In the genomic region with DNA sequence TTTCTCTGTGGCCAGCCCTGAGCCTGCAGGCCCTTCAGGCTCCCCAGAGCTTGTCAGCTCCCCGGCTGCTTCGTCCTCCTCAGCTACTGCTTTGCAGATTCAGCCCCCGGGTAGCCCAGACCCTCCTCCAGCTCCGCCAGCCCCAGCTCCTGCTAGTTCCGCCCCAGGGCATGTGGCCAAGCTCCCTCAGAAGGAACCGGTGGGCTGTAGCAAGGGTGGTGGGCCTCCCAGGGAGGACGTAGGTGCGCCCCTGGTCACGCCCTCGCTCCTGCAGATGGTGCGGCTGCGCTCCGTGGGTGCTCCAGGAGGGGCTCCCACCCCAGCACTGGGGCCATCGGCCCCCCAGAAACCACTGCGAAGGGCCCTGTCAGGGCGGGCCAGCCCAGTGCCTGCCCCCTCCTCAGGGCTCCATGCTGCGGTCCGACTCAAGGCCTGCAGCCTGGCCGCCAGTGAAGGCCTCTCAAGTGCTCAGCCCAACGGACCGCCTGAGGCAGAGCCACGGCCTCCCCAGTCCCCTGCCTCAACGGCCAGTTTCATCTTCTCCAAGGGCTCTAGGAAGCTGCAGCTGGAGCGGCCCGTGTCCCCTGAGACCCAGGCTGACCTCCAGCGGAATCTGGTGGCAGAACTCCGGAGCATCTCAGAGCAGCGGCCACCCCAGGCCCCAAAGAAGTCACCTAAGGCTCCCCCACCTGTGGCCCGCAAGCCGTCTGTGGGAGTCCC, we compare ENCODE assay signal across 2 cellular contexts.
TF ChIP-seq lines count a peak whose summit lies in the region.

No MANE protein-coding gene starts in this region.

TF ChIP-seq in GM23338, 12 proteins besides CTCF, POLR2A, EP300 and RAD21:
- TF ChIP-seq POLR2AphosphoS5 (IDR thresholded peaks at IDR 0.05; ENCODE audit: low read depth): peak; percentile 37; the same call in 1 of the 2 replicates
- TF ChIP-seq, protein P1, sequence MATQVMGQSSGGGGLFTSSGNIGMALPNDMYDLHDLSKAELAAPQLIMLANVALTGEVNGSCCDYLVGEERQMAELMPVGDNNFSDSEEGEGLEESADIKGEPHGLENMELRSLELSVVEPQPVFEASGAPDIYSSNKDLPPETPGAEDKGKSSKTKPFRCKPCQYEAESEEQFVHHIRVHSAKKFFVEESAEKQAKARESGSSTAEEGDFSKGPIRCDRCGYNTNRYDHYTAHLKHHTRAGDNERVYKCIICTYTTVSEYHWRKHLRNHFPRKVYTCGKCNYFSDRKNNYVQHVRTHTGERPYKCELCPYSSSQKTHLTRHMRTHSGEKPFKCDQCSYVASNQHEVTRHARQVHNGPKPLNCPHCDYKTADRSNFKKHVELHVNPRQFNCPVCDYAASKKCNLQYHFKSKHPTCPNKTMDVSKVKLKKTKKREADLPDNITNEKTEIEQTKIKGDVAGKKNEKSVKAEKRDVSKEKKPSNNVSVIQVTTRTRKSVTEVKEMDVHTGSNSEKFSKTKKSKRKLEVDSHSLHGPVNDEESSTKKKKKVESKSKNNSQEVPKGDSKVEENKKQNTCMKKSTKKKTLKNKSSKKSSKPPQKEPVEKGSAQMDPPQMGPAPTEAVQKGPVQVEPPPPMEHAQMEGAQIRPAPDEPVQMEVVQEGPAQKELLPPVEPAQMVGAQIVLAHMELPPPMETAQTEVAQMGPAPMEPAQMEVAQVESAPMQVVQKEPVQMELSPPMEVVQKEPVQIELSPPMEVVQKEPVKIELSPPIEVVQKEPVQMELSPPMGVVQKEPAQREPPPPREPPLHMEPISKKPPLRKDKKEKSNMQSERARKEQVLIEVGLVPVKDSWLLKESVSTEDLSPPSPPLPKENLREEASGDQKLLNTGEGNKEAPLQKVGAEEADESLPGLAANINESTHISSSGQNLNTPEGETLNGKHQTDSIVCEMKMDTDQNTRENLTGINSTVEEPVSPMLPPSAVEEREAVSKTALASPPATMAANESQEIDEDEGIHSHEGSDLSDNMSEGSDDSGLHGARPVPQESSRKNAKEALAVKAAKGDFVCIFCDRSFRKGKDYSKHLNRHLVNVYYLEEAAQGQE (IDR thresholded peaks at IDR 0.05; ENCODE audit: unreplicated experiment): no peak

TF ChIP-seq in IMR-90, 13 proteins besides CTCF, POLR2A, EP300 and RAD21:
- TF ChIP-seq FOS (IDR thresholded peaks at IDR 0.05; ENCODE audit: low read depth, low read length) (no peak), MXI1 (IDR thresholded peaks at IDR 0.05; ENCODE audit: borderline replicate concordance, low read depth, low read length) (no peak), RFX5 (IDR thresholded peaks at IDR 0.05; ENCODE audit: low read depth, low read length) (no peak), MAFK (IDR thresholded peaks at IDR 0.05; ENCODE audit: low read depth, low read length) (no peak), CHD1 (IDR thresholded peaks at IDR 0.05; ENCODE audit: low read depth, low read length) (no peak), NFE2L2 (IDR thresholded peaks at IDR 0.05; ENCODE audit: low read depth, low read length) (no peak), SMC3 (IDR thresholded peaks at IDR 0.05; ENCODE audit: low read depth, low read length) (no peak), CEBPB (IDR thresholded peaks at IDR 0.05; ENCODE audit: low read depth, low read length) (no peak), RCOR1 (IDR thresholded peaks at IDR 0.05; ENCODE audit: insufficient replicate concordance, low read length) (no peak), MAZ (IDR thresholded peaks at IDR 0.05; ENCODE audit: borderline replicate concordance, low read depth, low read length) (no peak), BHLHE40 (IDR thresholded peaks at IDR 0.05; ENCODE audit: low read depth, low read length) (no peak)
- TF ChIP-seq, protein P2, sequence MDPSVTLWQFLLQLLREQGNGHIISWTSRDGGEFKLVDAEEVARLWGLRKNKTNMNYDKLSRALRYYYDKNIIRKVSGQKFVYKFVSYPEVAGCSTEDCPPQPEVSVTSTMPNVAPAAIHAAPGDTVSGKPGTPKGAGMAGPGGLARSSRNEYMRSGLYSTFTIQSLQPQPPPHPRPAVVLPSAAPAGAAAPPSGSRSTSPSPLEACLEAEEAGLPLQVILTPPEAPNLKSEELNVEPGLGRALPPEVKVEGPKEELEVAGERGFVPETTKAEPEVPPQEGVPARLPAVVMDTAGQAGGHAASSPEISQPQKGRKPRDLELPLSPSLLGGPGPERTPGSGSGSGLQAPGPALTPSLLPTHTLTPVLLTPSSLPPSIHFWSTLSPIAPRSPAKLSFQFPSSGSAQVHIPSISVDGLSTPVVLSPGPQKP (IDR thresholded peaks at IDR 0.05; ENCODE audit: borderline replicate concordance, low read depth, low read length): no peak
- TF ChIP-seq, protein P3, sequence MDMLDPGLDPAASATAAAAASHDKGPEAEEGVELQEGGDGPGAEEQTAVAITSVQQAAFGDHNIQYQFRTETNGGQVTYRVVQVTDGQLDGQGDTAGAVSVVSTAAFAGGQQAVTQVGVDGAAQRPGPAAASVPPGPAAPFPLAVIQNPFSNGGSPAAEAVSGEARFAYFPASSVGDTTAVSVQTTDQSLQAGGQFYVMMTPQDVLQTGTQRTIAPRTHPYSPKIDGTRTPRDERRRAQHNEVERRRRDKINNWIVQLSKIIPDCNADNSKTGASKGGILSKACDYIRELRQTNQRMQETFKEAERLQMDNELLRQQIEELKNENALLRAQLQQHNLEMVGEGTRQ (IDR thresholded peaks at IDR 0.05; ENCODE audit: low read depth, low read length): no peak
